In genomic region chr13:96053003-96053703, GRCh38 we compare ENCODE assay signal across 8 cellular contexts. TPM values are rescaled to one million over a fixed set of nuclear protein-coding genes. Genes with fewer than 3 reads are reported as not detected.
A peak's percentile ranks its signal among the peaks of the same experiment; 100 is the strongest.
DNase-seq lines count a peak whose midpoint lies in the region; ATAC-seq, FAIRE-seq and TF ChIP-seq lines count a peak whose summit lies in the region.

UGGT2 (minus strand) TSS chr13:96053401; CDS start chr13:96053312, 89 bp downstream.

- intact Hi-C loops in right lobe of liver (cut with DNase I), result no loop called here

- peaks cover 2 to 3% of the 10 kb centered on the region in 2 donors for H3K36me3 Mint-ChIP-seq in stimulated activated naive B cell treated with anti-CD40 and anti-IgM and Interleukin-4, amounts not matched to agents 10 μg/mL and 1 μg/mL and 100 μg/mL, for 72 hours

- H3K79me2 ChIP-seq in SK-N-SH (ENCODE audit: insufficient read depth), result peaks cover 49% of the 10 kb centered on the region

- H3K4me3 Mint-ChIP-seq in stimulated activated naive B cell treated with anti-CD40 and anti-IgM and Interleukin-4, amounts not matched to agents 10 μg/mL and 1 μg/mL and 100 μg/mL, for 72 hours, result peak within 1 kb of the TSS; percentile 80 to 83

- peaks cover 44 to 50% of the 10 kb centered on the region in 2 donors for H3K27me3 Mint-ChIP-seq in stimulated activated naive B cell treated with anti-CD40 and anti-IgM and Interleukin-4, amounts not matched to agents 10 μg/mL and 1 μg/mL and 100 μg/mL, for 72 hours

- no peak for TF ChIP-seq CTCF in SK-N-SH (IDR thresholded peaks at IDR 0.05)
- peak in 1 of 4 donors; percentile 16 for TF ChIP-seq CTCF in right lobe of liver (IDR thresholded peaks at IDR 0.05)

- peaks cover 0 to 3% of the 10 kb centered on the region in 2 experiments; a peak in 2 of 4 replicates for H3K4me1 ChIP-seq in SK-N-SH (ENCODE audit: control insufficient read depth in 1 of 2, insufficient read depth in 2 of 2, low read depth in 1 of 2, low read length in 1 of 2)
- H3K4me1 ChIP-seq in right lobe of liver, result peaks cover 0 to 6% (median 0%) of the 10 kb centered on the region in 4 donors

- 0 out of 2 replicates have a peak, but pooled peaks cover 4% of the 10 kb centered on the region for H4K20me1 ChIP-seq in SK-N-SH (ENCODE audit: insufficient read depth)

- H3K4me3 ChIP-seq in SK-N-SH (ENCODE audit: low read depth in 2 of 2, low read length in 1 of 2), result peak within 1 kb of the TSS; percentile 74 to 98
- H3K4me3 ChIP-seq in right lobe of liver, result peak within 1 kb of the TSS; percentile 75 to 92 (median 79)

- TF ChIP-seq EP300 in SK-N-SH (IDR thresholded peaks at IDR 0.05; ENCODE audit: borderline replicate concordance in 1 of 2, low read depth in 1 of 2, low read length in 1 of 2), result no peak

- peak; percentile 98 for FAIRE-seq in GM12892 (lab: Jason Lieb, UNC)

- POLR2A ChIA-PET in SK-N-SH (lab: Yijun Ruan, JAX), result interaction anchor here (0.7 to 1.6 kb wide), 3 partner anchors 19 to 29 kb away, joined by 4 to 5 read pairs (median 5); no protein-coding TSS in a partner anchor

- no peak for TF ChIP-seq RAD21 in SK-N-SH (IDR thresholded peaks at IDR 0.05; ENCODE audit: low read length)

- no peaks in the 10 kb centered on the region for H3K36me3 ChIP-seq in SK-N-SH (replicated peaks in 1 of 2; ENCODE audit: control insufficient read depth in 1 of 2, insufficient read depth in 2 of 2, low read length in 1 of 2)
- H3K36me3 ChIP-seq in right lobe of liver, result no peaks in the 10 kb centered on the region

- no peaks in the 10 kb centered on the region for H3K9me2 ChIP-seq in SK-N-SH

- peak; percentile 92 for DNase-seq in A172 (ENCODE audit: low spot score)
- DNase-seq in GM12892 (ENCODE audit: insufficient read length), result peak; percentile 92
- DNase-seq in NCI-H1048 (lab: John Stamatoyannopoulos, UW), result peak; percentile 73
- DNase-seq in SK-N-SH, result peak; percentile 99
- DNase-seq in ecto neural progenitor cell (ENCODE audit: low spot score), result peak; percentile 92
- peak; percentile 95 to 97 (median 96) for DNase-seq in right lobe of liver
- peak; percentile 54 for DNase-seq in stimulated activated naive B cell treated with anti-CD40 and anti-IgM and Interleukin-4, amounts not matched to agents 10 μg/mL and 1 μg/mL and 100 μg/mL, for 72 hours

- peak within 1 kb of the TSS; percentile 99 for H2AFZ ChIP-seq in SK-N-SH (ENCODE audit: low read depth)

- peak within 1 kb of the TSS; percentile 83 for H3K4me2 ChIP-seq in SK-N-SH

- H3K9me3 Mint-ChIP-seq in stimulated activated naive B cell treated with anti-CD40 and anti-IgM and Interleukin-4, amounts not matched to agents 10 μg/mL and 1 μg/mL and 100 μg/mL, for 72 hours, result peaks cover 9 to 11% of the 10 kb centered on the region in 2 donors

- H3K27ac ChIP-seq in SK-N-SH (ENCODE audit: low read depth in 2 of 2, low read length in 1 of 2) (peak within 1 kb of the TSS; percentile 68 to 85), right lobe of liver (peak within 1 kb of the TSS; percentile 15 to 61 (median 20))

- ATAC-seq in HG02623 (IDR thresholded peaks at IDR 0.05; ENCODE audit: unreplicated experiment) (peak; percentile 96), right lobe of liver (peak; percentile 100)
- peak; percentile 90 to 92 for ATAC-seq in stimulated activated naive B cell treated with anti-CD40 and anti-IgM and Interleukin-4, amounts not matched to agents 10 μg/mL and 1 μg/mL and 100 μg/mL, for 72 hours (replicated peaks)

- peak; percentile 90 for TF ChIP-seq POLR2A in GM12892 (IDR thresholded peaks at IDR 0.05; ENCODE audit: low read depth, low read length)
- TF ChIP-seq POLR2A in right lobe of liver (IDR thresholded peaks at IDR 0.05), result peak; percentile 91

- H3K9ac ChIP-seq in SK-N-SH, result peak within 1 kb of the TSS; percentile 80

- H3F3A ChIP-seq in SK-N-SH (replicated peaks; ENCODE audit: insufficient read depth), result no peaks in the 10 kb centered on the region

- H3K27me3 ChIP-seq in SK-N-SH (ENCODE audit: insufficient read depth), result no peaks in the 10 kb centered on the region
- no peaks in the 10 kb centered on the region for H3K27me3 ChIP-seq in right lobe of liver

- CTCF ChIA-PET in SK-N-SH (lab: Yijun Ruan, JAX), result interaction anchor here (1.4 to 2.7 kb wide), 4 partner anchors 13 to 765 kb away, joined by 5 to 13 read pairs (median 8); no protein-coding TSS in a partner anchor

- H3K27ac Mint-ChIP-seq in stimulated activated naive B cell treated with anti-CD40 and anti-IgM and Interleukin-4, amounts not matched to agents 10 μg/mL and 1 μg/mL and 100 μg/mL, for 72 hours, result peak within 1 kb of the TSS; percentile 73

- H3K9me3 ChIP-seq in SK-N-SH (no peaks in the 10 kb centered on the region), right lobe of liver (no peaks in the 10 kb centered on the region)

- 0% methylated on average over 9 of the region's 77 CpGs for WGBS in SK-N-SH (ENCODE audit: low lambda C conversion rate)
- under 1% methylated on average over 26 of the region's 77 CpGs for WGBS in right lobe of liver (ENCODE audit: insufficient coverage, low coverage, low lambda C conversion rate, missing lambda C conversion rate)

- H3K4me1 Mint-ChIP-seq in stimulated activated naive B cell treated with anti-CD40 and anti-IgM and Interleukin-4, amounts not matched to agents 10 μg/mL and 1 μg/mL and 100 μg/mL, for 72 hours, result peaks cover 6 to 12% of the 10 kb centered on the region in 2 donors

TF ChIP-seq in SK-N-SH, 30 proteins besides CTCF, POLR2A, EP300 and RAD21:
- peak; percentile 96 for TF ChIP-seq MAX (IDR thresholded peaks at IDR 0.05; ENCODE audit: low read depth)
- no peak for TF ChIP-seq SMC3 (IDR thresholded peaks at IDR 0.05; ENCODE audit: low read depth, low read length)
- TF ChIP-seq ELF1 (IDR thresholded peaks at IDR 0.05), result peak; percentile 80
- TF ChIP-seq FOSL2 (IDR thresholded peaks at IDR 0.05; ENCODE audit: borderline replicate concordance, low read depth), result no peak
- TF ChIP-seq FOXJ3 (CRISPR knock-in tag; IDR thresholded peaks at IDR 0.05), result no peak
- peak; percentile 91 for TF ChIP-seq POLR2AphosphoS5 (IDR thresholded peaks at IDR 0.05; ENCODE audit: low read depth, low read length)
- TF ChIP-seq REST (IDR thresholded peaks at IDR 0.05; ENCODE audit: low read depth, low read length), result no peak
- no peak for TF ChIP-seq GATA2 (CRISPR knock-in tag; IDR thresholded peaks at IDR 0.05)
- TF ChIP-seq GABPA (IDR thresholded peaks at IDR 0.05; ENCODE audit: low read depth), result peak; percentile 80
- no peak for TF ChIP-seq TCF12 (IDR thresholded peaks at IDR 0.05)
- peak; percentile 96 for TF ChIP-seq MXI1 (IDR thresholded peaks at IDR 0.05; ENCODE audit: low read depth, low read length)
- TF ChIP-seq EZH2phosphoT487 (IDR thresholded peaks at IDR 0.05; ENCODE audit: borderline replicate concordance, low read depth), result no peak
- TF ChIP-seq TAF1 (IDR thresholded peaks at IDR 0.05; ENCODE audit: borderline replicate concordance, low read depth, low read length), result peak; percentile 60; the same call in 1 of the 2 replicates
- TF ChIP-seq RCOR1 (IDR thresholded peaks at IDR 0.05; ENCODE audit: low read length), result peak; percentile 27; the same call in 1 of the 2 replicates
- TF ChIP-seq RXRA (IDR thresholded peaks at IDR 0.05; ENCODE audit: borderline replicate concordance, low read depth), result no peak
- TF ChIP-seq NRF1 (IDR thresholded peaks at IDR 0.05; ENCODE audit: low read depth, low read length), result peak; percentile 95
- TF ChIP-seq YY1 (IDR thresholded peaks at IDR 0.05; ENCODE audit: low read depth), result 0 out of 2 replicates have a peak, but pooled peaks have one; percentile 47
- no peak for TF ChIP-seq USF2 (IDR thresholded peaks at IDR 0.05; ENCODE audit: borderline replicate concordance, low read depth, low read length)

RNA-seq across cellular contexts. Expression of gene UGGT2, which starts in this region (rescaled TPM):
- total RNA-seq in A172 (2014; rRNA removed; shearing (Covaris generic)), result 54.0 and 66.1 TPM in 2 replicates
- polyA plus RNA-seq in GM12892 (2012; ENCODE audit: missing spikeins), result 9.7 TPM
- 13.3 and 20.2 TPM in 2 replicates for polyA plus RNA-seq in SK-N-SH (2012; rRNA removed)
- 15.2 and 18.4 TPM in 2 replicates for polyA plus RNA-seq in SK-N-SH (2012; cell fraction: cytosol; rRNA removed)
- polyA plus RNA-seq in SK-N-SH (2012; cell fraction: nucleus; rRNA removed), result 17.1 and 43.0 TPM in 2 replicates
- 10 to 100 TPM in 3 of 6 experiments, 1 to 10 TPM in 3; 8.2 to 17.1 (median 10.3) TPM for total RNA-seq in right lobe of liver

Comparison
In these comparisons a context has a peak if more than half of its experiments do, and no peak if none do; other contexts are left out.
1. Peak in every context shown above with its lines: DNase-seq, ATAC-seq, H3K4me3 ChIP-seq and H3K27ac ChIP-seq.